ENCODE assay signal across 8 cellular contexts in genomic region chr18:80034068-80034851, GRCh38. TPM values are rescaled to one million over a fixed set of nuclear protein-coding genes. Genes with fewer than 3 reads are reported as not detected.
DNase-seq lines count a peak whose midpoint lies in the region; ATAC-seq and TF ChIP-seq lines count a peak whose summit lies in the region.

TSS of gene RBFA (plus strand) at chr18:80034434. CDS start at chr18:80034496, 62 bp downstream.

- H3K36me3 ChIP-seq in OCI-LY3 (replicated peaks; ENCODE audit: low read depth, low read length) (peaks cover 16% of the 10 kb centered on the region), mucosa of descending colon (ENCODE audit: low read depth) (peaks cover 3% of the 10 kb centered on the region)

- H3K9ac ChIP-seq in OCI-LY3 (ENCODE audit: low read length) = peak within 1 kb of the TSS; percentile 79

- peak within 1 kb of the TSS; percentile 81 for H3K4me3 ChIP-seq in OCI-LY3 (ENCODE audit: low read length)
- peak within 1 kb of the TSS; percentile 88 for H3K4me3 ChIP-seq in epithelial cell of esophagus (ENCODE audit: low read length)
- peak within 1 kb of the TSS; percentile 43 for H3K4me3 ChIP-seq in mucosa of descending colon

- H3K9me3 ChIP-seq in OCI-LY3 (ENCODE audit: insufficient read depth, low read length) (no peaks in the 10 kb centered on the region), mucosa of descending colon (no peaks in the 10 kb centered on the region)

- TF ChIP-seq CTCF in OCI-LY3 (IDR thresholded peaks at IDR 0.05; ENCODE audit: low read depth, low read length) (peak; percentile 66), epithelial cell of esophagus (IDR thresholded peaks at IDR 0.05; ENCODE audit: insufficient read depth, low read depth, low read length, missing control alignments) (peak; percentile 48), mucosa of descending colon (IDR thresholded peaks at IDR 0.05) (peak; percentile 17)

- peak within 1 kb of the TSS; percentile 79 for H2AFZ ChIP-seq in OCI-LY3 (ENCODE audit: low read depth, low read length)

- H3K4me1 ChIP-seq in OCI-LY3 (ENCODE audit: low read length) = peaks cover 17% of the 10 kb centered on the region
- peaks cover 8% of the 10 kb centered on the region for H3K4me1 ChIP-seq in mucosa of descending colon (ENCODE audit: low read depth)

- intact Hi-C loops in mucosa of descending colon (cut with DNase I, micrococcal nuclease) = no loop called here

- peak within 1 kb of the TSS; percentile 82 for H3K4me2 ChIP-seq in OCI-LY3 (ENCODE audit: low read length)

- no peaks in the 10 kb centered on the region for H4K20me1 ChIP-seq in OCI-LY3 (ENCODE audit: insufficient read depth, low read length)

- ATAC-seq in GM21526 (IDR thresholded peaks at IDR 0.05; ENCODE audit: low FRiP score, unreplicated experiment) (peak; percentile 72), mucosa of descending colon (peak; percentile 91)

- DNase-seq in DMS 273 (lab: John Stamatoyannopoulos, UW; ENCODE audit: unreplicated experiment) (peak; percentile 99), HuH-7.5 (ENCODE audit: low spot score) (peak; percentile 84), activated T-cell treated with anti-CD3 and anti-CD28 coated beads for 1 hour (ENCODE audit: low read depth) (peak; percentile 100), epithelial cell of esophagus (ENCODE audit: low read depth) (peak; percentile 99), mucosa of descending colon (peak; percentile 100)
- DNase-seq in stimulated activated CD8-positive, alpha-beta memory T cell treated with anti-CD3 and anti-CD28 coated beads, Interleukin-4, amount 100 ng/mL, for 24 hours (ENCODE audit: low read depth) = peak; percentile 100

- peaks cover 28% of the 10 kb centered on the region for H3K79me2 ChIP-seq in OCI-LY3 (ENCODE audit: low read length)

- no peaks in the 10 kb centered on the region for H3K27me3 ChIP-seq in OCI-LY3 (ENCODE audit: low read depth, low read length)

- H3K27ac ChIP-seq in OCI-LY3 (ENCODE audit: low read length) = peak within 1 kb of the TSS; percentile 25

RNA-seq across cellular contexts. Expression of gene RBFA, which starts in this region (rescaled TPM):
- total RNA-seq in mucosa of descending colon = 10 to 100 TPM; 14.5 to 19.1 (median 18.4) TPM

Comparison
In these comparisons a context has a peak if more than half of its experiments do, and no peak if none do; other contexts are left out.
1. Peak in every context shown above with its lines: DNase-seq, ATAC-seq, H3K4me3 ChIP-seq and H3K27ac ChIP-seq.